8 cellular contexts compared by ENCODE assay signal in the genomic region with DNA sequence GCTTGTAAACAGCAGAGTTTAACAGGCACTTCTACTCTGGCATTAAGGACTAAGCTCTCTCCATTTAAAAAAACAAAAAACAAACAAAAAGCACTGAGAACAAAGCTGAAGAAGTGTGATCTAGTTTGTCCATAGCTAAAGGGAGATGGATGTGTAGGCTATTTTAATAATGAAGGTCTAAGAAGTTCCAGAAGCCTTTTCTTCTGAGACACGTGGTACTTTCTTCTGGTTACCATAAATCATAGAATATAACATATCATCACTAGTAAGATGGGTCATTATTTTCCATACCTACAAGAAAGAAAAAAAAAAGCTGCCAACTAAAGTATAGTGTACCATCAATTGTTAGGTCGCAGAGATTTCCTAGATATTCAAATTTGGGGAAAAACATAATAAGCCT. TPM values are rescaled to one million over a fixed set of nuclear protein-coding genes. Genes with fewer than 3 reads are reported as not detected.
DNase-seq lines count a peak whose midpoint lies in the region; ATAC-seq and TF ChIP-seq lines count a peak whose summit lies in the region.

No MANE protein-coding gene starts in this region.

- peak in 1 of 3 donors; percentile 6 for DNase-seq in CD4-positive, CD25-positive, alpha-beta regulatory T cell
- DNase-seq in HCEC 1CT (peak; percentile 2), WERI-Rb-1 (no peak), iris pigment epithelial cell (ENCODE audit: low read depth) (peak; percentile 16), NCI-H510A (lab: John Stamatoyannopoulos, UW) (no peak)
- DNase-seq in activated CD4-positive, CD25-positive, alpha-beta regulatory T cell (lab: John Stamatoyannopoulos, UW), result no peak

- no peak for ATAC-seq in CD4-positive, CD25-positive, alpha-beta regulatory T cell (ENCODE audit: low read depth in 2 of 2)
- ATAC-seq in GM18907 (IDR thresholded peaks at IDR 0.05; ENCODE audit: unreplicated experiment) (no peak), HG03025 (IDR thresholded peaks at IDR 0.05; ENCODE audit: low FRiP score, unreplicated experiment) (no peak)

- H3K27me3 Mint-ChIP-seq in CD4-positive, CD25-positive, alpha-beta regulatory T cell, result no peaks in the 10 kb centered on the region

- H3K36me3 Mint-ChIP-seq in CD4-positive, CD25-positive, alpha-beta regulatory T cell, result no peaks in the 10 kb centered on the region

- H3K27me3 ChIP-seq in CD4-positive, CD25-positive, alpha-beta regulatory T cell (ENCODE audit: control insufficient read depth, insufficient read depth, low read length), result no peaks in the 10 kb centered on the region
- peaks cover 26% of the 10 kb centered on the region for H3K27me3 ChIP-seq in WERI-Rb-1 (ENCODE audit: insufficient read depth, low read depth, severe bottlenecking)

- no peaks in the 10 kb centered on the region for H3K9me3 Mint-ChIP-seq in CD4-positive, CD25-positive, alpha-beta regulatory T cell

- peak overlapping the region; percentile 74 to 95 (median 84) for H3K4me3 Mint-ChIP-seq in CD4-positive, CD25-positive, alpha-beta regulatory T cell

- no peak for TF ChIP-seq CTCF in WERI-Rb-1 (IDR thresholded peaks at IDR 0.05; ENCODE audit: low read depth, low read length)

- peak overlapping the region; percentile 1 to 74 (median 36) for H3K27ac Mint-ChIP-seq in CD4-positive, CD25-positive, alpha-beta regulatory T cell

- H3K4me3 ChIP-seq in CD4-positive, CD25-positive, alpha-beta regulatory T cell (ENCODE audit: low read depth, low read length), result peak overlapping the region; percentile 94
- peak overlapping the region; percentile 69 for H3K4me3 ChIP-seq in WERI-Rb-1 (ENCODE audit: low read depth, low read length)

- H3K9me3 ChIP-seq in CD4-positive, CD25-positive, alpha-beta regulatory T cell (ENCODE audit: control insufficient read depth in 2 of 2, low read length in 2 of 2), result no peaks in the 10 kb centered on the region
- H3K9me3 ChIP-seq in WERI-Rb-1 (ENCODE audit: severe bottlenecking), result peaks cover 3% of the 10 kb centered on the region

- H3K36me3 ChIP-seq in CD4-positive, CD25-positive, alpha-beta regulatory T cell (ENCODE audit: control insufficient read depth, insufficient read depth, low read length), result no peaks in the 10 kb centered on the region
- no peaks in the 10 kb centered on the region for H3K36me3 ChIP-seq in WERI-Rb-1

- H3K4me1 Mint-ChIP-seq in CD4-positive, CD25-positive, alpha-beta regulatory T cell, result peaks cover 5 to 29% (median 16%) of the 10 kb centered on the region in 4 donors

- peak overlapping the region; percentile 81 for H3K27ac ChIP-seq in CD4-positive, CD25-positive, alpha-beta regulatory T cell (ENCODE audit: insufficient read depth, low read length, poor library complexity, severe bottlenecking)
- no peak overlapping the region for H3K27ac ChIP-seq in WERI-Rb-1

- H3K4me1 ChIP-seq in CD4-positive, CD25-positive, alpha-beta regulatory T cell (ENCODE audit: control insufficient read depth, insufficient read depth, low read length, poor library complexity, severe bottlenecking), result peaks cover 5% of the 10 kb centered on the region

RNA-seq across cellular contexts. Expression of gene NBDY, which starts 0.7 kb away (rescaled TPM):
- total RNA-seq in CD4-positive, CD25-positive, alpha-beta regulatory T cell, result 29.0 TPM
- polyA plus RNA-seq in CD4-positive, CD25-positive, alpha-beta regulatory T cell, result 10 to 100 TPM; 47.3 to 61.5 (median 56.0) TPM

Comparison
In these comparisons a context has a peak if more than half of its experiments do, and no peak if none do; other contexts are left out.
1. DNase-seq: peak in HCEC 1CT (single experiment) and iris pigment epithelial cell (single experiment); none in WERI-Rb-1 (single experiment), NCI-H510A (single experiment) and activated CD4-positive, CD25-positive, alpha-beta regulatory T cell (0 of 4).